8 cellular contexts compared by ENCODE assay signal in genomic region chr17:17109896-17110295, GRCh38.
A peak's percentile ranks its signal among the peaks of the same experiment; 100 is the strongest.
DNase-seq lines count a peak whose midpoint lies in the region; ATAC-seq and TF ChIP-seq lines count a peak whose summit lies in the region.

No MANE protein-coding gene starts in this region.

- H3K9me3 Mint-ChIP-seq in CD4-positive, CD25-positive, alpha-beta regulatory T cell: no peaks in the 10 kb centered on the region
- no peaks in the 10 kb centered on the region for H3K9me3 Mint-ChIP-seq in central memory CD8-positive, alpha-beta T cell

- ATAC-seq in CD4-positive, CD25-positive, alpha-beta regulatory T cell (ENCODE audit: low read depth in 2 of 2): peak; percentile 44 to 50
- ATAC-seq in central memory CD8-positive, alpha-beta T cell (replicated peaks; ENCODE audit: extremely low read depth, poor library complexity, severe bottlenecking): peak; percentile 87
- no peak for ATAC-seq in HG03571 (IDR thresholded peaks at IDR 0.05; ENCODE audit: unreplicated experiment)

- peak overlapping the region; percentile 2 to 80 (median 54) for H3K4me3 Mint-ChIP-seq in CD4-positive, CD25-positive, alpha-beta regulatory T cell
- peak overlapping the region; percentile 38 for H3K4me3 Mint-ChIP-seq in central memory CD8-positive, alpha-beta T cell

- no peaks in the 10 kb centered on the region for H3K36me3 Mint-ChIP-seq in CD4-positive, CD25-positive, alpha-beta regulatory T cell
- H3K36me3 Mint-ChIP-seq in central memory CD8-positive, alpha-beta T cell (ENCODE audit: insufficient read depth): peaks cover 4% of the 10 kb centered on the region

- DNase-seq in CD4-positive, CD25-positive, alpha-beta regulatory T cell: peak in 2 of 3 donors; percentile 11 to 88
- DNase-seq in Peyer's patch (peak; percentile 39 to 84 (median 81)), mucosa of gallbladder (ENCODE audit: low spot score) (peak; percentile 52), cerebellar nuclear complex (lab: John Stamatoyannopoulos, UW) (no peak), kidney glomerular epithelial cell (lab: John Stamatoyannopoulos, UW) (no peak), NCI-H2029 treated with DMSO at 0.1 percent for 48 hours (lab: John Stamatoyannopoulos, UW) (no peak)
- DNase-seq in central memory CD8-positive, alpha-beta T cell (ENCODE audit: low spot score in 2 of 2): peak in 1 of 2 donors; percentile 38

- no peaks in the 10 kb centered on the region for H3K36me3 ChIP-seq in CD4-positive, CD25-positive, alpha-beta regulatory T cell (ENCODE audit: control insufficient read depth, insufficient read depth, low read length)
- no peaks in the 10 kb centered on the region for H3K36me3 ChIP-seq in Peyer's patch

- peaks cover 39% of the 10 kb centered on the region for H3K4me1 ChIP-seq in CD4-positive, CD25-positive, alpha-beta regulatory T cell (ENCODE audit: control insufficient read depth, insufficient read depth, low read length, poor library complexity, severe bottlenecking)
- H3K4me1 ChIP-seq in Peyer's patch: peaks cover 0 to 55% (median 6%) of the 10 kb centered on the region in 4 donors

- no peaks in the 10 kb centered on the region for H3K27me3 Mint-ChIP-seq in CD4-positive, CD25-positive, alpha-beta regulatory T cell
- no peaks in the 10 kb centered on the region for H3K27me3 Mint-ChIP-seq in central memory CD8-positive, alpha-beta T cell

- TF ChIP-seq POLR2A in Peyer's patch (IDR thresholded peaks at IDR 0.05): no peak

- peak overlapping the region; percentile 43 for H3K4me3 ChIP-seq in CD4-positive, CD25-positive, alpha-beta regulatory T cell (ENCODE audit: low read depth, low read length)
- H3K4me3 ChIP-seq in Peyer's patch: no peak overlapping the region

- no peaks in the 10 kb centered on the region for H3K9me3 ChIP-seq in CD4-positive, CD25-positive, alpha-beta regulatory T cell (ENCODE audit: control insufficient read depth in 2 of 2, low read length in 2 of 2)
- H3K9me3 ChIP-seq in Peyer's patch: no peaks in the 10 kb centered on the region

- no peak overlapping the region for H3K27ac ChIP-seq in CD4-positive, CD25-positive, alpha-beta regulatory T cell (ENCODE audit: insufficient read depth, low read length, poor library complexity, severe bottlenecking)
- H3K27ac ChIP-seq in Peyer's patch: peak overlapping the region in 3 of 4 donors; percentile 34 to 83 (median 68)

- TF ChIP-seq CTCF in Peyer's patch (IDR thresholded peaks at IDR 0.05): no peak

- H3K4me1 Mint-ChIP-seq in CD4-positive, CD25-positive, alpha-beta regulatory T cell: peaks cover 25 to 80% (median 49%) of the 10 kb centered on the region in 4 donors
- peaks cover 69% of the 10 kb centered on the region for H3K4me1 Mint-ChIP-seq in central memory CD8-positive, alpha-beta T cell

- peak overlapping the region; percentile 66 to 97 (median 83) for H3K27ac Mint-ChIP-seq in CD4-positive, CD25-positive, alpha-beta regulatory T cell
- peak overlapping the region; percentile 82 for H3K27ac Mint-ChIP-seq in central memory CD8-positive, alpha-beta T cell (ENCODE audit: low read depth)

- no peaks in the 10 kb centered on the region for H3K27me3 ChIP-seq in CD4-positive, CD25-positive, alpha-beta regulatory T cell (ENCODE audit: control insufficient read depth, insufficient read depth, low read length)
- H3K27me3 ChIP-seq in Peyer's patch: no peaks in the 10 kb centered on the region

Comparison
In these comparisons a context has a peak if more than half of its experiments do, and no peak if none do; other contexts are left out.
1. DNase-seq: peak in CD4-positive, CD25-positive, alpha-beta regulatory T cell (2 of 3), Peyer's patch (3 of 3) and mucosa of gallbladder (single experiment); none in cerebellar nuclear complex (0 of 2), kidney glomerular epithelial cell (single experiment) and NCI-H2029 treated with DMSO at 0.1 percent for 48 hours (single experiment).